ENCODE assay signal across 1 cellular context in the genomic region with DNA sequence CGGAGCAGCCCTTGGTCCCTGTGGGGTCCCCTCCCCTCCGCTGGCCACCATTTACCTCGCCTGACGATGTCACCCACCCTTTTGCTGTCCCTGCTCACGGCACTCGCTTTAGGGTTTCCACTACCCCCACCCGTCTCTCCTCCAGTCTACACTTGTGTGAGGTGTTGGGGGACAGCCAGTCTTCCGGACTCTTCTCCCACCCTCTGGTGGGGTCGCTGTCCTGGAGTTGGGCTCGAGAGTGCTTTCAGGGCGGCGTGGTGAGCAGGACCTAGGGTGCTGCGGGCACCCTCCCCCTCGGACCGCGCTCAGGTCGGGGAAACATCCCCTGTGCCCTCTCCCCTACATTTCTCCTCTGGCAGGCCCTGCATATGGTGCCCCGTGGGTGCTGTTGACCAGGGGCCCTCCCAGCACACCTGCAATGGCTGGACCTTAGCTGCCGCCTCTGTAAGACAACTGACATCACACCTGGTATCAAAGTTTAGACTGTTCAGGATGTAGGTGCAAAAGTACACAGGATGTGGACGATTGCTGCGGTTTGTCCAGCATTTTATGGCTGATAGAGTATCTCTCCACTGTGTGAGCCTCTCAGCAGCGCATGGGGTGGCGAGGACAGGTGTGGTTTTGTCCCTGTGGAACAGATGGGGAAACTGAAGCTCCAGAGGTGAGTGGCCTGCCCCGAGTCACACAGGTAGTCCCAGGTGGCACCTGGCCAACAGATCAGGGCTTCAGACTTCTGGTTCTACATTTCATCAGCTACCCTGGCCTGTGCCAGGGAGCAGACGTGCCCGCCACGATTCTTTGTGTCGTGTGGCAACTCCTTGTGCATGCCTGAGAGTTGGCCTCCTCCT.
TF ChIP-seq lines count a peak whose summit lies in the region.

No MANE protein-coding gene starts in this region.

TF ChIP-seq in H1, 55 proteins besides CTCF, POLR2A, EP300 and RAD21:
- no peak for TF ChIP-seq SUZ12 (IDR thresholded peaks at IDR 0.05; ENCODE audit: low read length)
- TF ChIP-seq CHD7 (IDR thresholded peaks at IDR 0.05; ENCODE audit: insufficient replicate concordance, low read length), result no peak
- no peak for TF ChIP-seq CTBP2 (IDR thresholded peaks at IDR 0.05; ENCODE audit: borderline replicate concordance, insufficient read depth, insufficient read length, low read length)
- no peak for TF ChIP-seq KDM1A (IDR thresholded peaks at IDR 0.05; ENCODE audit: borderline replicate concordance, low read length)
- no peak for TF ChIP-seq HDAC2 (IDR thresholded peaks at IDR 0.05; ENCODE audit: borderline replicate concordance in 1 of 2, low read depth in 2 of 2, low read length in 2 of 2)
- TF ChIP-seq POU5F1 (IDR thresholded peaks at IDR 0.05; ENCODE audit: low read depth, low read length), result no peak
- no peak for TF ChIP-seq KDM4A (IDR thresholded peaks at IDR 0.05; ENCODE audit: low read depth, low read length, severe bottlenecking)
- no peak for TF ChIP-seq POLR2AphosphoS5 (IDR thresholded peaks at IDR 0.05; ENCODE audit: low read depth, low read length)
- no peak for TF ChIP-seq PHF8 (conservative IDR thresholded peaks at IDR 0.05; ENCODE audit: low read depth, low read length)
- TF ChIP-seq MAX (IDR thresholded peaks at IDR 0.05), result no peak
- TF ChIP-seq EZH2 (IDR thresholded peaks at IDR 0.05; ENCODE audit: low read depth, low read length, severe bottlenecking), result no peak
- TF ChIP-seq HDAC6 (IDR thresholded peaks at IDR 0.05; ENCODE audit: low read depth, low read length), result no peak
- TF ChIP-seq CBX5 (IDR thresholded peaks at IDR 0.05; ENCODE audit: low read depth, low read length), result no peak
